ENCODE assay signal across 1 cellular context in the genomic region with DNA sequence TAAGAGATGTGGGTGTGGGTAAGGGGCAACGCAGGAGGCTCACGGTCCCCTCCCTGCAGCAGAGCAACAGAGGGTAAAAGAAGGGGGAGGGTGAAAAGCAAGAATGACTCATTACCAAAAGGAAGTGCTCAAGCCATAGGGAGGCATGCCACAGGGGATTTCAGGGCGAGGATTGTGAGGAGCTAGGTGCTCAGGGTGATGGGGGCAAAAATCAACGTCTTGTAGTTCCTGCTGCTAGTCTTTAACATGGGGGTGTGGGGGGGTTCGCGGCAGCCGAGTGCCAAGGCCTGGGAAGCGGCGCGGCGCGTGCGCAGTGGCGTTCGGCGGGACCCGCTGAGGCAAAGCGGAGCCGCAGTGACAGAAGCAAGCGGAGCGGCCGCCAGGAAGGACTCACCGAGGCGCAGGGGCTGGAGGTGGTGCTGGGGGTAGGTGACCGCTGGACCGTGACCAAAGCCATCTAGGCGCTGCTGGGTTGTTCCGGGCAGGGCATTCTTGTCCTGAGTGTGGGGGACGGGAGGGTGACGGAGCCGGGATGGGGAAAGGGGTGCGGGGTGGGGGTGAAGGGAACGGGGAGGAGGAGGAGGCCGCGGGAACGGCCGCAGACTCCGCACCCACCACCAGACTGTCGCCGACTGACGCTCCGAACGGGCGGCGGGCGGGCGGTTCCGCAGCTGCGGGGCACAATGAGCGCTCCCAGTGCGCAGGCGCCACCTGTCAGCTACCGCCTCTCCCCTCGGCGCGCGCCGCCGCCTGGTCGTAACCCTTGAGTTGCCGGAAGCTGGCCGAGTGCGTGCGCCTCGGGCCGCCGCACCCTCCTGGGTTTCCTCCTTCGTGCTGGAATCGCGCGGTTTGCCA.
TF ChIP-seq lines count a peak whose summit lies in the region.

A gene with protein sequence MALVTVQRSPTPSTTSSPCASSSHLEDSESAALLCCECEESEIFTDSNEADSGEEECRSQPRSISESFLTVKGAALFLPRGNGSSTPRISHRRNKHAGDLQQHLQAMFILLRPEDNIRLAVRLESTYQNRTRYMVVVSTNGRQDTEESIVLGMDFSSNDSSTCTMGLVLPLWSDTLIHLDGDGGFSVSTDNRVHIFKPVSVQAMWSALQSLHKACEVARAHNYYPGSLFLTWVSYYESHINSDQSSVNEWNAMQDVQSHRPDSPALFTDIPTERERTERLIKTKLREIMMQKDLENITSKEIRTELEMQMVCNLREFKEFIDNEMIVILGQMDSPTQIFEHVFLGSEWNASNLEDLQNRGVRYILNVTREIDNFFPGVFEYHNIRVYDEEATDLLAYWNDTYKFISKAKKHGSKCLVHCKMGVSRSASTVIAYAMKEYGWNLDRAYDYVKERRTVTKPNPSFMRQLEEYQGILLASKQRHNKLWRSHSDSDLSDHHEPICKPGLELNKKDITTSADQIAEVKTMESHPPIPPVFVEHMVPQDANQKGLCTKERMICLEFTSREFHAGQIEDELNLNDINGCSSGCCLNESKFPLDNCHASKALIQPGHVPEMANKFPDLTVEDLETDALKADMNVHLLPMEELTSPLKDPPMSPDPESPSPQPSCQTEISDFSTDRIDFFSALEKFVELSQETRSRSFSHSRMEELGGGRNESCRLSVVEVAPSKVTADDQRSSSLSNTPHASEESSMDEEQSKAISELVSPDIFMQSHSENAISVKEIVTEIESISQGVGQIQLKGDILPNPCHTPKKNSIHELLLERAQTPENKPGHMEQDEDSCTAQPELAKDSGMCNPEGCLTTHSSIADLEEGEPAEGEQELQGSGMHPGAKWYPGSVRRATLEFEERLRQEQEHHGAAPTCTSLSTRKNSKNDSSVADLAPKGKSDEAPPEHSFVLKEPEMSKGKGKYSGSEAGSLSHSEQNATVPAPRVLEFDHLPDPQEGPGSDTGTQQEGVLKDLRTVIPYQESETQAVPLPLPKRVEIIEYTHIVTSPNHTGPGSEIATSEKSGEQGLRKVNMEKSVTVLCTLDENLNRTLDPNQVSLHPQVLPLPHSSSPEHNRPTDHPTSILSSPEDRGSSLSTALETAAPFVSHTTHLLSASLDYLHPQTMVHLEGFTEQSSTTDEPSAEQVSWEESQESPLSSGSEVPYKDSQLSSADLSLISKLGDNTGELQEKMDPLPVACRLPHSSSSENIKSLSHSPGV (N-terminal part only) (minus strand): TSS at position 685 of the 855 bp plus-strand sequence. CDS start 228 bp downstream, at position 457.

TF ChIP-seq in K562, 482 proteins besides CTCF, POLR2A, EP300 and RAD21 (continued from another document and continues in another):
- TF ChIP-seq, protein P1, sequence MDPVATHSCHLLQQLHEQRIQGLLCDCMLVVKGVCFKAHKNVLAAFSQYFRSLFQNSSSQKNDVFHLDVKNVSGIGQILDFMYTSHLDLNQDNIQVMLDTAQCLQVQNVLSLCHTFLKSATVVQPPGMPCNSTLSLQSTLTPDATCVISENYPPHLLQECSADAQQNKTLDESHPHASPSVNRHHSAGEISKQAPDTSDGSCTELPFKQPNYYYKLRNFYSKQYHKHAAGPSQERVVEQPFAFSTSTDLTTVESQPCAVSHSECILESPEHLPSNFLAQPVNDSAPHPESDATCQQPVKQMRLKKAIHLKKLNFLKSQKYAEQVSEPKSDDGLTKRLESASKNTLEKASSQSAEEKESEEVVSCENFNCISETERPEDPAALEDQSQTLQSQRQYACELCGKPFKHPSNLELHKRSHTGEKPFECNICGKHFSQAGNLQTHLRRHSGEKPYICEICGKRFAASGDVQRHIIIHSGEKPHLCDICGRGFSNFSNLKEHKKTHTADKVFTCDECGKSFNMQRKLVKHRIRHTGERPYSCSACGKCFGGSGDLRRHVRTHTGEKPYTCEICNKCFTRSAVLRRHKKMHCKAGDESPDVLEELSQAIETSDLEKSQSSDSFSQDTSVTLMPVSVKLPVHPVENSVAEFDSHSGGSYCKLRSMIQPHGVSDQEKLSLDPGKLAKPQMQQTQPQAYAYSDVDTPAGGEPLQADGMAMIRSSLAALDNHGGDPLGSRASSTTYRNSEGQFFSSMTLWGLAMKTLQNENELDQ (CRISPR knock-in tag; IDR thresholded peaks at IDR 0.05; ENCODE audit: borderline replicate concordance), result no peak
- TF ChIP-seq SAFB (IDR thresholded peaks at IDR 0.05; ENCODE audit: borderline replicate concordance, low read depth, low read length) (no peak), TAF9B (IDR thresholded peaks at IDR 0.05; ENCODE audit: partially characterized antibody) (peak; percentile 20), KDM4B (IDR thresholded peaks at IDR 0.05; ENCODE audit: borderline replicate concordance in 2 of 2, low read depth in 1 of 2) (no peak), ZNF311 (CRISPR knock-in tag; IDR thresholded peaks at IDR 0.05) (no peak), CCNT2 (IDR thresholded peaks at IDR 0.05; ENCODE audit: borderline replicate concordance, extremely low read depth, insufficient read length, low read depth, low read length) (peak; percentile 57), FOXK1 (CRISPR knock-in tag; IDR thresholded peaks at IDR 0.05; ENCODE audit: borderline replicate concordance) (no peak), MCM7 (IDR thresholded peaks at IDR 0.05) (peak in 1 of 2 experiments; percentile 57; a peak in 1 of 4 replicates), GATA2 (CRISPR knock-in tag; IDR thresholded peaks at IDR 0.05) (no peak), CEBPG (CRISPR knock-in tag; IDR thresholded peaks at IDR 0.05) (peak; percentile 12; the same call in 1 of the 2 replicates), CEBPG (tag; conservative IDR thresholded peaks at IDR 0.05 in 1 of 2, IDR thresholded peaks at IDR 0.05 in 1 of 2) (no peak), ZNF12 (CRISPR knock-in tag; IDR thresholded peaks at IDR 0.05) (no peak), GATAD2A (IDR thresholded peaks at IDR 0.05) (peak; percentile 71; the same call in 1 of the 2 replicates), RNF2 (IDR thresholded peaks at IDR 0.05) (no peak), FUS (optimal IDR thresholded peaks at IDR 0.05; ENCODE audit: low read depth, low read length) (no peak), ZBTB8A (IDR thresholded peaks at IDR 0.05; ENCODE audit: partially characterized antibody) (no peak), ZNF121 (CRISPR knock-in tag; conservative IDR thresholded peaks at IDR 0.05) (no peak), SETDB1 (IDR thresholded peaks at IDR 0.05; ENCODE audit: low read length) (no peak), ZNF165 (CRISPR knock-in tag; IDR thresholded peaks at IDR 0.05; ENCODE audit: borderline replicate concordance) (no peak), KDM5B (IDR thresholded peaks at IDR 0.05; ENCODE audit: insufficient replicate concordance, low read depth, low read length) (no peak), MYC (IDR thresholded peaks at IDR 0.05; ENCODE audit: low read depth, low read length) (peak; percentile 41; the same call in 1 of the 2 replicates), MYC (CRISPR knock-in tag; IDR thresholded peaks at IDR 0.05; ENCODE audit: borderline replicate concordance, low read depth) (no peak), ZFP36 (IDR thresholded peaks at IDR 0.05; ENCODE audit: low read depth, low read length, partially characterized antibody) (no peak), ZC3H11A (IDR thresholded peaks at IDR 0.05; ENCODE audit: low read depth, low read length) (no peak), GABPB2 (CRISPR knock-in tag; conservative IDR thresholded peaks at IDR 0.05) (no peak), ZNF717 (CRISPR knock-in tag; IDR thresholded peaks at IDR 0.05) (no peak), CBX5 (IDR thresholded peaks at IDR 0.05; ENCODE audit: borderline replicate concordance, low read depth) (no peak), TCF7L2 (IDR thresholded peaks at IDR 0.05; ENCODE audit: low read depth, low read length) (no peak), ZNF175 (CRISPR knock-in tag; IDR thresholded peaks at IDR 0.05; ENCODE audit: low read depth) (no peak), MAZ (CRISPR knock-in tag; conservative IDR thresholded peaks at IDR 0.05 in 1 of 2, IDR thresholded peaks at IDR 0.05 in 1 of 2) (peak; percentile 9 to 16; a peak in 1 of 4 replicates), KDM2B (CRISPR knock-in tag; IDR thresholded peaks at IDR 0.05) (no peak), JUNB (CRISPR knock-in tag; conservative IDR thresholded peaks at IDR 0.05) (no peak), RUNX1 (IDR thresholded peaks at IDR 0.05; ENCODE audit: low read depth) (no peak), MEF2A (IDR thresholded peaks at IDR 0.05; ENCODE audit: control insufficient read depth, low read depth, low read length) (no peak), ZNF586 (CRISPR knock-in tag; conservative IDR thresholded peaks at IDR 0.05) (no peak), ZNF217 (CRISPR knock-in tag; IDR thresholded peaks at IDR 0.05) (no peak), MAFK (IDR thresholded peaks at IDR 0.05; ENCODE audit: low read length) (no peak), ZNF384 (IDR thresholded peaks at IDR 0.05; ENCODE audit: low read depth, low read length) (no peak)
- TF ChIP-seq, protein P2, sequence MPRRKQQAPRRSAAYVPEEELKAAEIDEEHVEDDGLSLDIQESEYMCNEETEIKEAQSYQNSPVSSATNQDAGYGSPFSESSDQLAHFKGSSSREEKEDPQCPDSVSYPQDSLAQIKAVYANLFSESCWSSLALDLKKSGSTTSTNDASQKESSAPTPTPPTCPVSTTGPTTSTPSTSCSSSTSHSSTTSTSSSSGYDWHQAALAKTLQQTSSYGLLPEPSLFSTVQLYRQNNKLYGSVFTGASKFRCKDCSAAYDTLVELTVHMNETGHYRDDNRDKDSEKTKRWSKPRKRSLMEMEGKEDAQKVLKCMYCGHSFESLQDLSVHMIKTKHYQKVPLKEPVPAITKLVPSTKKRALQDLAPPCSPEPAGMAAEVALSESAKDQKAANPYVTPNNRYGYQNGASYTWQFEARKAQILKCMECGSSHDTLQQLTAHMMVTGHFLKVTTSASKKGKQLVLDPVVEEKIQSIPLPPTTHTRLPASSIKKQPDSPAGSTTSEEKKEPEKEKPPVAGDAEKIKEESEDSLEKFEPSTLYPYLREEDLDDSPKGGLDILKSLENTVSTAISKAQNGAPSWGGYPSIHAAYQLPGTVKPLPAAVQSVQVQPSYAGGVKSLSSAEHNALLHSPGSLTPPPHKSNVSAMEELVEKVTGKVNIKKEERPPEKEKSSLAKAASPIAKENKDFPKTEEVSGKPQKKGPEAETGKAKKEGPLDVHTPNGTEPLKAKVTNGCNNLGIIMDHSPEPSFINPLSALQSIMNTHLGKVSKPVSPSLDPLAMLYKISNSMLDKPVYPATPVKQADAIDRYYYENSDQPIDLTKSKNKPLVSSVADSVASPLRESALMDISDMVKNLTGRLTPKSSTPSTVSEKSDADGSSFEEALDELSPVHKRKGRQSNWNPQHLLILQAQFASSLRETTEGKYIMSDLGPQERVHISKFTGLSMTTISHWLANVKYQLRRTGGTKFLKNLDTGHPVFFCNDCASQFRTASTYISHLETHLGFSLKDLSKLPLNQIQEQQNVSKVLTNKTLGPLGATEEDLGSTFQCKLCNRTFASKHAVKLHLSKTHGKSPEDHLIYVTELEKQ (CRISPR knock-in tag; IDR thresholded peaks at IDR 0.05), result no peak
- TF ChIP-seq, protein P3, sequence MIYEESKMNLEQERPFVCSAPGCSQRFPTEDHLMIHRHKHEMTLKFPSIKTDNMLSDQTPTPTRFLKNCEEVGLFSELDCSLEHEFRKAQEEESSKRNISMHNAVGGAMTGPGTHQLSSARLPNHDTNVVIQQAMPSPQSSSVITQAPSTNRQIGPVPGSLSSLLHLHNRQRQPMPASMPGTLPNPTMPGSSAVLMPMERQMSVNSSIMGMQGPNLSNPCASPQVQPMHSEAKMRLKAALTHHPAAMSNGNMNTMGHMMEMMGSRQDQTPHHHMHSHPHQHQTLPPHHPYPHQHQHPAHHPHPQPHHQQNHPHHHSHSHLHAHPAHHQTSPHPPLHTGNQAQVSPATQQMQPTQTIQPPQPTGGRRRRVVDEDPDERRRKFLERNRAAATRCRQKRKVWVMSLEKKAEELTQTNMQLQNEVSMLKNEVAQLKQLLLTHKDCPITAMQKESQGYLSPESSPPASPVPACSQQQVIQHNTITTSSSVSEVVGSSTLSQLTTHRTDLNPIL (CRISPR knock-in tag; IDR thresholded peaks at IDR 0.05), result no peak
- TF ChIP-seq, protein P4, sequence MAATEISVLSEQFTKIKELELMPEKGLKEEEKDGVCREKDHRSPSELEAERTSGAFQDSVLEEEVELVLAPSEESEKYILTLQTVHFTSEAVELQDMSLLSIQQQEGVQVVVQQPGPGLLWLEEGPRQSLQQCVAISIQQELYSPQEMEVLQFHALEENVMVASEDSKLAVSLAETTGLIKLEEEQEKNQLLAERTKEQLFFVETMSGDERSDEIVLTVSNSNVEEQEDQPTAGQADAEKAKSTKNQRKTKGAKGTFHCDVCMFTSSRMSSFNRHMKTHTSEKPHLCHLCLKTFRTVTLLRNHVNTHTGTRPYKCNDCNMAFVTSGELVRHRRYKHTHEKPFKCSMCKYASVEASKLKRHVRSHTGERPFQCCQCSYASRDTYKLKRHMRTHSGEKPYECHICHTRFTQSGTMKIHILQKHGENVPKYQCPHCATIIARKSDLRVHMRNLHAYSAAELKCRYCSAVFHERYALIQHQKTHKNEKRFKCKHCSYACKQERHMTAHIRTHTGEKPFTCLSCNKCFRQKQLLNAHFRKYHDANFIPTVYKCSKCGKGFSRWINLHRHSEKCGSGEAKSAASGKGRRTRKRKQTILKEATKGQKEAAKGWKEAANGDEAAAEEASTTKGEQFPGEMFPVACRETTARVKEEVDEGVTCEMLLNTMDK (IDR thresholded peaks at IDR 0.05; ENCODE audit: borderline replicate concordance, insufficient read depth, low read depth, low read length, poor library complexity, severe bottlenecking), result no peak
- TF ChIP-seq, protein P5, sequence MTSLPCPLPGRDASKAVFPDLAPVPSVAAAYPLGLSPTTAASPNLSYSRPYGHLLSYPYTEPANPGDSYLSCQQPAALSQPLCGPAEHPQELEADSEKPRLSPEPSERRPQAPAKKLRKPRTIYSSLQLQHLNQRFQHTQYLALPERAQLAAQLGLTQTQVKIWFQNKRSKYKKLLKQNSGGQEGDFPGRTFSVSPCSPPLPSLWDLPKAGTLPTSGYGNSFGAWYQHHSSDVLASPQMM (CRISPR knock-in tag; IDR thresholded peaks at IDR 0.05), result no peak
- TF ChIP-seq, protein P6, sequence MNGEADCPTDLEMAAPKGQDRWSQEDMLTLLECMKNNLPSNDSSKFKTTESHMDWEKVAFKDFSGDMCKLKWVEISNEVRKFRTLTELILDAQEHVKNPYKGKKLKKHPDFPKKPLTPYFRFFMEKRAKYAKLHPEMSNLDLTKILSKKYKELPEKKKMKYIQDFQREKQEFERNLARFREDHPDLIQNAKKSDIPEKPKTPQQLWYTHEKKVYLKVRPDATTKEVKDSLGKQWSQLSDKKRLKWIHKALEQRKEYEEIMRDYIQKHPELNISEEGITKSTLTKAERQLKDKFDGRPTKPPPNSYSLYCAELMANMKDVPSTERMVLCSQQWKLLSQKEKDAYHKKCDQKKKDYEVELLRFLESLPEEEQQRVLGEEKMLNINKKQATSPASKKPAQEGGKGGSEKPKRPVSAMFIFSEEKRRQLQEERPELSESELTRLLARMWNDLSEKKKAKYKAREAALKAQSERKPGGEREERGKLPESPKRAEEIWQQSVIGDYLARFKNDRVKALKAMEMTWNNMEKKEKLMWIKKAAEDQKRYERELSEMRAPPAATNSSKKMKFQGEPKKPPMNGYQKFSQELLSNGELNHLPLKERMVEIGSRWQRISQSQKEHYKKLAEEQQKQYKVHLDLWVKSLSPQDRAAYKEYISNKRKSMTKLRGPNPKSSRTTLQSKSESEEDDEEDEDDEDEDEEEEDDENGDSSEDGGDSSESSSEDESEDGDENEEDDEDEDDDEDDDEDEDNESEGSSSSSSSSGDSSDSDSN (IDR thresholded peaks at IDR 0.05; ENCODE audit: borderline replicate concordance in 1 of 2, low read depth in 2 of 2, low read length in 2 of 2), result no peak
- TF ChIP-seq, protein P7, sequence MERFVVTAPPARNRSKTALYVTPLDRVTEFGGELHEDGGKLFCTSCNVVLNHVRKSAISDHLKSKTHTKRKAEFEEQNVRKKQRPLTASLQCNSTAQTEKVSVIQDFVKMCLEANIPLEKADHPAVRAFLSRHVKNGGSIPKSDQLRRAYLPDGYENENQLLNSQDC (CRISPR knock-in tag; IDR thresholded peaks at IDR 0.05), result no peak
